In the genomic region with DNA sequence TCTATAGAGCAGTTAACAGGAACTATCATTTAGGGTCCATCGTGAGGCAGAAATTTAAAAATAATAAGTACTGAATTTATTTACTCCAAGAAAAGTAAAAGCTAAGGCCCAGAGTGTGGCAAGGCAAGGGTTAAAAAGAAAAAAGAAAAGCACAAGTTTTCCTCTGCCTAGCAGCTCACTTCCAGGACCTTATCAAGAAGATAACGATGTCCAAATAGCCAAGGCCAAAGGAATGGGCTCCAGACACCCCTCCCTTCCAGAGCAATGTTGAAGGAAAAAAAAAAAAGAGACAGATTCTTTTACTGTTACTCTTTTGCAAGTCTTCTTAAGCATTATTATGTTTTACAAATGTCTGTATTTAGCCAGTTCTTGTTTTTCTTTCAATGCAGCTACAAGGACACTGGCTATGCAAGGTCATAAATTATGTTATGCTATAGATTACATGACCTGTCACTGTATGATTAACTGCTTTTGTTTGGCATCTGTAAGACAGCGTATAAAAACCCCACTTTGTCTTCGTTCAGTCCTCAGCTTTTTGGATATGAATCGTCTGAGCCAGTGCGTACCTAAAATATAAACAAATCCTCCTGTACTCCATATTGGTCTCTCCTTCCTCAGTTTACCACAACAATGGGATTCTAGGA, we compare ENCODE assay signal across 13 cellular contexts.
"Had no signal": no experiment of that assay in that cellular context is flagged by ENCODE, and none has a peak within 500 bp of the region (broad histone marks: within the 10 kb centered on the region; RNA-seq: fewer than 3 reads in every experiment).

No MANE protein-coding gene starts in this region.

- DNase-seq: activated CD8-positive, alpha-beta memory T cell treated with anti-CD3 and anti-CD28 coated beads, Interleukin-2, amount 10 ng/mL, durations not matched to agents 7 days and 5 days; activated effector memory CD4-positive, alpha-beta T cell treated with Interleukin-2 at 50 U/mL for 16 hours; activated T-cell treated with anti-CD3 and anti-CD28 coated beads, Interleukin-2, amount 50 U/mL, for 24 hours; anterior cingulate cortex; gastrocnemius medialis; kidney; tibial artery had no signal

- H3K9me3 ChIP-seq: gastrocnemius medialis, pancreas had no signal

- FAIRE-seq: bronchial epithelial cell, kidney, pancreas had no signal

- H3K27me3 Mint-ChIP-seq: activated CD8-positive, alpha-beta memory T cell treated with anti-CD3 and anti-CD28 coated beads, Interleukin-2, amount 10 ng/mL, durations not matched to agents 7 days and 5 days; activated naive CD8-positive, alpha-beta T cell; activated T-cell treated with anti-CD3 and anti-CD28 coated beads, Interleukin-2, amount 50 U/mL, for 24 hours had no signal

- H3K4me1 ChIP-seq: neural progenitor cell had no signal

- H3K27ac Mint-ChIP-seq: activated CD8-positive, alpha-beta memory T cell treated with anti-CD3 and anti-CD28 coated beads, Interleukin-2, amount 10 ng/mL, durations not matched to agents 7 days and 5 days; activated naive CD8-positive, alpha-beta T cell; activated T-cell treated with anti-CD3 and anti-CD28 coated beads, Interleukin-2, amount 50 U/mL, for 24 hours; neural progenitor cell had no signal

- H3K4me3 ChIP-seq: gastrocnemius medialis, neural progenitor cell, pancreas, skin epidermis, tibial artery had no signal

- H3K36me3 ChIP-seq: gastrocnemius medialis, neural progenitor cell, pancreas, tibial artery had no signal

- H3K27me3 ChIP-seq: gastrocnemius medialis, neural progenitor cell, pancreas, tibial artery had no signal

- H2AFZ ChIP-seq: neural progenitor cell had no signal

- H3K9ac ChIP-seq: neural progenitor cell had no signal

- H3K4me3 Mint-ChIP-seq: activated CD8-positive, alpha-beta memory T cell treated with anti-CD3 and anti-CD28 coated beads, Interleukin-2, amount 10 ng/mL, durations not matched to agents 7 days and 5 days; activated naive CD8-positive, alpha-beta T cell; activated T-cell treated with anti-CD3 and anti-CD28 coated beads, Interleukin-2, amount 50 U/mL, for 24 hours; neural progenitor cell had no signal

- H3K4me2 ChIP-seq: neural progenitor cell had no signal

- H3K27ac ChIP-seq: gastrocnemius medialis, neural progenitor cell, pancreas, skin epidermis, tibial artery had no signal

- ATAC-seq: activated CD4-positive, CD25-positive, alpha-beta regulatory T cell treated with anti-CD3 and anti-CD28 coated beads, Interleukin-2, amount 50 U/mL, for 24 hours; activated CD8-positive, alpha-beta memory T cell treated with anti-CD3 and anti-CD28 coated beads, Interleukin-2, amount 10 ng/mL, durations not matched to agents 7 days and 5 days; gastrocnemius medialis; pancreas had no signal

- H3K36me3 Mint-ChIP-seq: activated naive CD8-positive, alpha-beta T cell had no signal
